1 cellular context compared by ENCODE assay signal in the genomic region with DNA sequence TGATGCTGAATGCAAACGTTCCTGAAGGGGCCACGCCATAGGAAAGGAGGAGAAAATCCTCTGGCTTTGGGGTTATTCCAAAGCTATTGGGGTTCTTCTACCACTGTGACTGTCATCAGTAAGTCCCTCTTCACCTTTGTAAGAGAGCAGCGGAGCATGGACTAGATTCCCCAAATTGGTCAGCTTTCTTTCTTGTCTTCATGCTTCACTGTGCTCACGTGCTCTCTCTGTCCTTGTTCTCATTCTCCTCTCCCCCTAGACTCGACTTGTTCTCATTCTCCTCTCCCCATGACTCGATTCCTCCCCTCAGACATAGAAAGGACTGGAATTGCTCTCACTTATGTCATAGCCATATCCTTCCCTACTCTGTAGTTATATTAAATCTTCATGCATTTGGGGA.
TF ChIP-seq lines count a peak whose summit lies in the region.

No MANE protein-coding gene starts in this region.

TF ChIP-seq in GM12878, 131 proteins besides CTCF, POLR2A, EP300 and RAD21 (continued from another document and continues in another):
- TF ChIP-seq CBX5 (IDR thresholded peaks at IDR 0.05; ENCODE audit: low read depth): no peak
- no peak for TF ChIP-seq ESRRA (IDR thresholded peaks at IDR 0.05; ENCODE audit: low read length)
- TF ChIP-seq, protein P1, sequence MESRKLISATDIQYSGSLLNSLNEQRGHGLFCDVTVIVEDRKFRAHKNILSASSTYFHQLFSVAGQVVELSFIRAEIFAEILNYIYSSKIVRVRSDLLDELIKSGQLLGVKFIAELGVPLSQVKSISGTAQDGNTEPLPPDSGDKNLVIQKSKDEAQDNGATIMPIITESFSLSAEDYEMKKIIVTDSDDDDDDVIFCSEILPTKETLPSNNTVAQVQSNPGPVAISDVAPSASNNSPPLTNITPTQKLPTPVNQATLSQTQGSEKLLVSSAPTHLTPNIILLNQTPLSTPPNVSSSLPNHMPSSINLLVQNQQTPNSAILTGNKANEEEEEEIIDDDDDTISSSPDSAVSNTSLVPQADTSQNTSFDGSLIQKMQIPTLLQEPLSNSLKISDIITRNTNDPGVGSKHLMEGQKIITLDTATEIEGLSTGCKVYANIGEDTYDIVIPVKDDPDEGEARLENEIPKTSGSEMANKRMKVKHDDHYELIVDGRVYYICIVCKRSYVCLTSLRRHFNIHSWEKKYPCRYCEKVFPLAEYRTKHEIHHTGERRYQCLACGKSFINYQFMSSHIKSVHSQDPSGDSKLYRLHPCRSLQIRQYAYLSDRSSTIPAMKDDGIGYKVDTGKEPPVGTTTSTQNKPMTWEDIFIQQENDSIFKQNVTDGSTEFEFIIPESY (IDR thresholded peaks at IDR 0.05): no peak
- TF ChIP-seq ZSCAN29 (IDR thresholded peaks at IDR 0.05): no peak
- TF ChIP-seq, protein P2, sequence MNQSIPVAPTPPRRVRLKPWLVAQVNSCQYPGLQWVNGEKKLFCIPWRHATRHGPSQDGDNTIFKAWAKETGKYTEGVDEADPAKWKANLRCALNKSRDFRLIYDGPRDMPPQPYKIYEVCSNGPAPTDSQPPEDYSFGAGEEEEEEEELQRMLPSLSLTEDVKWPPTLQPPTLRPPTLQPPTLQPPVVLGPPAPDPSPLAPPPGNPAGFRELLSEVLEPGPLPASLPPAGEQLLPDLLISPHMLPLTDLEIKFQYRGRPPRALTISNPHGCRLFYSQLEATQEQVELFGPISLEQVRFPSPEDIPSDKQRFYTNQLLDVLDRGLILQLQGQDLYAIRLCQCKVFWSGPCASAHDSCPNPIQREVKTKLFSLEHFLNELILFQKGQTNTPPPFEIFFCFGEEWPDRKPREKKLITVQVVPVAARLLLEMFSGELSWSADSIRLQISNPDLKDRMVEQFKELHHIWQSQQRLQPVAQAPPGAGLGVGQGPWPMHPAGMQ (IDR thresholded peaks at IDR 0.05; ENCODE audit: borderline replicate concordance): no peak
- TF ChIP-seq, protein P3, sequence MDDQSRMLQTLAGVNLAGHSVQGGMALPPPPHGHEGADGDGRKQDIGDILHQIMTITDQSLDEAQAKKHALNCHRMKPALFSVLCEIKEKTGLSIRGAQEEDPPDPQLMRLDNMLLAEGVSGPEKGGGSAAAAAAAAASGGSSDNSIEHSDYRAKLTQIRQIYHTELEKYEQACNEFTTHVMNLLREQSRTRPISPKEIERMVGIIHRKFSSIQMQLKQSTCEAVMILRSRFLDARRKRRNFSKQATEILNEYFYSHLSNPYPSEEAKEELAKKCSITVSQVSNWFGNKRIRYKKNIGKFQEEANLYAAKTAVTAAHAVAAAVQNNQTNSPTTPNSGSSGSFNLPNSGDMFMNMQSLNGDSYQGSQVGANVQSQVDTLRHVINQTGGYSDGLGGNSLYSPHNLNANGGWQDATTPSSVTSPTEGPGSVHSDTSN (IDR thresholded peaks at IDR 0.05; ENCODE audit: insufficient replicate concordance, low read depth, low read length): no peak
- peak; percentile 53; the same call in 1 of the 2 replicates for TF ChIP-seq RAD51 (IDR thresholded peaks at IDR 0.05)
- TF ChIP-seq SMAD5 (IDR thresholded peaks at IDR 0.05; ENCODE audit: low read depth): no peak
- TF ChIP-seq SRF (IDR thresholded peaks at IDR 0.05; ENCODE audit: low read depth in 2 of 2, low read length in 2 of 2): no peak
- peak; percentile 65 for TF ChIP-seq EED (IDR thresholded peaks at IDR 0.05; ENCODE audit: low read depth)
- TF ChIP-seq, protein P4, sequence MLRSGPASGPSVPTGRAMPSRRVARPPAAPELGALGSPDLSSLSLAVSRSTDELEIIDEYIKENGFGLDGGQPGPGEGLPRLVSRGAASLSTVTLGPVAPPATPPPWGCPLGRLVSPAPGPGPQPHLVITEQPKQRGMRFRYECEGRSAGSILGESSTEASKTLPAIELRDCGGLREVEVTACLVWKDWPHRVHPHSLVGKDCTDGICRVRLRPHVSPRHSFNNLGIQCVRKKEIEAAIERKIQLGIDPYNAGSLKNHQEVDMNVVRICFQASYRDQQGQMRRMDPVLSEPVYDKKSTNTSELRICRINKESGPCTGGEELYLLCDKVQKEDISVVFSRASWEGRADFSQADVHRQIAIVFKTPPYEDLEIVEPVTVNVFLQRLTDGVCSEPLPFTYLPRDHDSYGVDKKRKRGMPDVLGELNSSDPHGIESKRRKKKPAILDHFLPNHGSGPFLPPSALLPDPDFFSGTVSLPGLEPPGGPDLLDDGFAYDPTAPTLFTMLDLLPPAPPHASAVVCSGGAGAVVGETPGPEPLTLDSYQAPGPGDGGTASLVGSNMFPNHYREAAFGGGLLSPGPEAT (IDR thresholded peaks at IDR 0.05; ENCODE audit: low read depth): peak; percentile 40; the same call in 1 of the 2 replicates
- no peak for TF ChIP-seq STAT3 (IDR thresholded peaks at IDR 0.05; ENCODE audit: low read depth, low read length)
- no peak for TF ChIP-seq PAX8 (IDR thresholded peaks at IDR 0.05)
- TF ChIP-seq IKZF2 (IDR thresholded peaks at IDR 0.05): peak; percentile 57 to 64; a peak in 3 of 4 replicates
- TF ChIP-seq SMC3 (IDR thresholded peaks at IDR 0.05; ENCODE audit: borderline replicate concordance, low read length): no peak
- TF ChIP-seq GATAD2B (conservative IDR thresholded peaks at IDR 0.05; ENCODE audit: low read depth): no peak
- TF ChIP-seq TAF1 (IDR thresholded peaks at IDR 0.05; ENCODE audit: borderline replicate concordance, low read depth, low read length): no peak
- no peak for TF ChIP-seq TCF3 (IDR thresholded peaks at IDR 0.05; ENCODE audit: borderline replicate concordance, insufficient read depth, low read depth, low read length)
- peak; percentile 97 for TF ChIP-seq PAX5 (IDR thresholded peaks at IDR 0.05; ENCODE audit: borderline replicate concordance, low read depth, low read length)
- TF ChIP-seq, protein P5, sequence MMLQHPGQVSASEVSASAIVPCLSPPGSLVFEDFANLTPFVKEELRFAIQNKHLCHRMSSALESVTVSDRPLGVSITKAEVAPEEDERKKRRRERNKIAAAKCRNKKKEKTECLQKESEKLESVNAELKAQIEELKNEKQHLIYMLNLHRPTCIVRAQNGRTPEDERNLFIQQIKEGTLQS (IDR thresholded peaks at IDR 0.05; ENCODE audit: borderline replicate concordance, extremely low read depth, low read depth, low read length): no peak
- TF ChIP-seq MYC (IDR thresholded peaks at IDR 0.05; ENCODE audit: insufficient read depth, insufficient read length, insufficient replicate concordance, low read length, severe bottlenecking): no peak
- TF ChIP-seq POLR2AphosphoS5 (IDR thresholded peaks at IDR 0.05; ENCODE audit: low read length): no peak
- TF ChIP-seq SIX5 (IDR thresholded peaks at IDR 0.05; ENCODE audit: low read depth, low read length, severe bottlenecking): no peak
- TF ChIP-seq, protein P6, sequence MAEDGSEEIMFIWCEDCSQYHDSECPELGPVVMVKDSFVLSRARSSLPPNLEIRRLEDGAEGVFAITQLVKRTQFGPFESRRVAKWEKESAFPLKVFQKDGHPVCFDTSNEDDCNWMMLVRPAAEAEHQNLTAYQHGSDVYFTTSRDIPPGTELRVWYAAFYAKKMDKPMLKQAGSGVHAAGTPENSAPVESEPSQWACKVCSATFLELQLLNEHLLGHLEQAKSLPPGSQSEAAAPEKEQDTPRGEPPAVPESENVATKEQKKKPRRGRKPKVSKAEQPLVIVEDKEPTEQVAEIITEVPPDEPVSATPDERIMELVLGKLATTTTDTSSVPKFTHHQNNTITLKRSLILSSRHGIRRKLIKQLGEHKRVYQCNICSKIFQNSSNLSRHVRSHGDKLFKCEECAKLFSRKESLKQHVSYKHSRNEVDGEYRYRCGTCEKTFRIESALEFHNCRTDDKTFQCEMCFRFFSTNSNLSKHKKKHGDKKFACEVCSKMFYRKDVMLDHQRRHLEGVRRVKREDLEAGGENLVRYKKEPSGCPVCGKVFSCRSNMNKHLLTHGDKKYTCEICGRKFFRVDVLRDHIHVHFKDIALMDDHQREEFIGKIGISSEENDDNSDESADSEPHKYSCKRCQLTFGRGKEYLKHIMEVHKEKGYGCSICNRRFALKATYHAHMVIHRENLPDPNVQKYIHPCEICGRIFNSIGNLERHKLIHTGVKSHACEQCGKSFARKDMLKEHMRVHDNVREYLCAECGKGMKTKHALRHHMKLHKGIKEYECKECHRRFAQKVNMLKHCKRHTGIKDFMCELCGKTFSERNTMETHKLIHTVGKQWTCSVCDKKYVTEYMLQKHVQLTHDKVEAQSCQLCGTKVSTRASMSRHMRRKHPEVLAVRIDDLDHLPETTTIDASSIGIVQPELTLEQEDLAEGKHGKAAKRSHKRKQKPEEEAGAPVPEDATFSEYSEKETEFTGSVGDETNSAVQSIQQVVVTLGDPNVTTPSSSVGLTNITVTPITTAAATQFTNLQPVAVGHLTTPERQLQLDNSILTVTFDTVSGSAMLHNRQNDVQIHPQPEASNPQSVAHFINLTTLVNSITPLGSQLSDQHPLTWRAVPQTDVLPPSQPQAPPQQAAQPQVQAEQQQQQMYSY (CRISPR knock-in tag; IDR thresholded peaks at IDR 0.05): no peak
- TF ChIP-seq KAT2A (conservative IDR thresholded peaks at IDR 0.05; ENCODE audit: control insufficient read depth, low read depth, low read length): no peak
- TF ChIP-seq JUND (IDR thresholded peaks at IDR 0.05; ENCODE audit: low read depth, low read length): no peak
- TF ChIP-seq POU2F2 (IDR thresholded peaks at IDR 0.05; ENCODE audit: borderline replicate concordance, low read depth, low read length): no peak
- no peak for TF ChIP-seq NBN (IDR thresholded peaks at IDR 0.05)
- TF ChIP-seq, protein P7, sequence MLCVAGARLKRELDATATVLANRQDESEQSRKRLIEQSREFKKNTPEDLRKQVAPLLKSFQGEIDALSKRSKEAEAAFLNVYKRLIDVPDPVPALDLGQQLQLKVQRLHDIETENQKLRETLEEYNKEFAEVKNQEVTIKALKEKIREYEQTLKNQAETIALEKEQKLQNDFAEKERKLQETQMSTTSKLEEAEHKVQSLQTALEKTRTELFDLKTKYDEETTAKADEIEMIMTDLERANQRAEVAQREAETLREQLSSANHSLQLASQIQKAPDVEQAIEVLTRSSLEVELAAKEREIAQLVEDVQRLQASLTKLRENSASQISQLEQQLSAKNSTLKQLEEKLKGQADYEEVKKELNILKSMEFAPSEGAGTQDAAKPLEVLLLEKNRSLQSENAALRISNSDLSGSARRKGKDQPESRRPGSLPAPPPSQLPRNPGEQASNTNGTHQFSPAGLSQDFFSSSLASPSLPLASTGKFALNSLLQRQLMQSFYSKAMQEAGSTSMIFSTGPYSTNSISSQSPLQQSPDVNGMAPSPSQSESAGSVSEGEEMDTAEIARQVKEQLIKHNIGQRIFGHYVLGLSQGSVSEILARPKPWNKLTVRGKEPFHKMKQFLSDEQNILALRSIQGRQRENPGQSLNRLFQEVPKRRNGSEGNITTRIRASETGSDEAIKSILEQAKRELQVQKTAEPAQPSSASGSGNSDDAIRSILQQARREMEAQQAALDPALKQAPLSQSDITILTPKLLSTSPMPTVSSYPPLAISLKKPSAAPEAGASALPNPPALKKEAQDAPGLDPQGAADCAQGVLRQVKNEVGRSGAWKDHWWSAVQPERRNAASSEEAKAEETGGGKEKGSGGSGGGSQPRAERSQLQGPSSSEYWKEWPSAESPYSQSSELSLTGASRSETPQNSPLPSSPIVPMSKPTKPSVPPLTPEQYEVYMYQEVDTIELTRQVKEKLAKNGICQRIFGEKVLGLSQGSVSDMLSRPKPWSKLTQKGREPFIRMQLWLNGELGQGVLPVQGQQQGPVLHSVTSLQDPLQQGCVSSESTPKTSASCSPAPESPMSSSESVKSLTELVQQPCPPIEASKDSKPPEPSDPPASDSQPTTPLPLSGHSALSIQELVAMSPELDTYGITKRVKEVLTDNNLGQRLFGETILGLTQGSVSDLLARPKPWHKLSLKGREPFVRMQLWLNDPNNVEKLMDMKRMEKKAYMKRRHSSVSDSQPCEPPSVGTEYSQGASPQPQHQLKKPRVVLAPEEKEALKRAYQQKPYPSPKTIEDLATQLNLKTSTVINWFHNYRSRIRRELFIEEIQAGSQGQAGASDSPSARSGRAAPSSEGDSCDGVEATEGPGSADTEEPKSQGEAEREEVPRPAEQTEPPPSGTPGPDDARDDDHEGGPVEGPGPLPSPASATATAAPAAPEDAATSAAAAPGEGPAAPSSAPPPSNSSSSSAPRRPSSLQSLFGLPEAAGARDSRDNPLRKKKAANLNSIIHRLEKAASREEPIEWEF (IDR thresholded peaks at IDR 0.05; ENCODE audit: insufficient replicate concordance, low read depth, low read length): no peak
- TF ChIP-seq ZZZ3 (IDR thresholded peaks at IDR 0.05; ENCODE audit: control insufficient read depth, insufficient read length, low read depth): no peak
- TF ChIP-seq IKZF1 (conservative IDR thresholded peaks at IDR 0.05): peak; percentile 42; the same call in 1 of the 2 replicates
- no peak for TF ChIP-seq SMAD1 (IDR thresholded peaks at IDR 0.05; ENCODE audit: low read depth, partially characterized antibody)
- no peak for TF ChIP-seq MTA2 (IDR thresholded peaks at IDR 0.05; ENCODE audit: low read depth)
- TF ChIP-seq SP1 (IDR thresholded peaks at IDR 0.05; ENCODE audit: low read depth, low read length): no peak
- TF ChIP-seq PML (IDR thresholded peaks at IDR 0.05; ENCODE audit: low read length): no peak
- peak; percentile 77 for TF ChIP-seq TCF7 (IDR thresholded peaks at IDR 0.05; ENCODE audit: borderline replicate concordance)
- TF ChIP-seq BHLHE40 (IDR thresholded peaks at IDR 0.05; ENCODE audit: borderline replicate concordance in 1 of 2, low read depth in 2 of 2, low read length in 1 of 2): peak; percentile 46 to 86; a peak in 3 of 4 replicates
- TF ChIP-seq, protein P8, sequence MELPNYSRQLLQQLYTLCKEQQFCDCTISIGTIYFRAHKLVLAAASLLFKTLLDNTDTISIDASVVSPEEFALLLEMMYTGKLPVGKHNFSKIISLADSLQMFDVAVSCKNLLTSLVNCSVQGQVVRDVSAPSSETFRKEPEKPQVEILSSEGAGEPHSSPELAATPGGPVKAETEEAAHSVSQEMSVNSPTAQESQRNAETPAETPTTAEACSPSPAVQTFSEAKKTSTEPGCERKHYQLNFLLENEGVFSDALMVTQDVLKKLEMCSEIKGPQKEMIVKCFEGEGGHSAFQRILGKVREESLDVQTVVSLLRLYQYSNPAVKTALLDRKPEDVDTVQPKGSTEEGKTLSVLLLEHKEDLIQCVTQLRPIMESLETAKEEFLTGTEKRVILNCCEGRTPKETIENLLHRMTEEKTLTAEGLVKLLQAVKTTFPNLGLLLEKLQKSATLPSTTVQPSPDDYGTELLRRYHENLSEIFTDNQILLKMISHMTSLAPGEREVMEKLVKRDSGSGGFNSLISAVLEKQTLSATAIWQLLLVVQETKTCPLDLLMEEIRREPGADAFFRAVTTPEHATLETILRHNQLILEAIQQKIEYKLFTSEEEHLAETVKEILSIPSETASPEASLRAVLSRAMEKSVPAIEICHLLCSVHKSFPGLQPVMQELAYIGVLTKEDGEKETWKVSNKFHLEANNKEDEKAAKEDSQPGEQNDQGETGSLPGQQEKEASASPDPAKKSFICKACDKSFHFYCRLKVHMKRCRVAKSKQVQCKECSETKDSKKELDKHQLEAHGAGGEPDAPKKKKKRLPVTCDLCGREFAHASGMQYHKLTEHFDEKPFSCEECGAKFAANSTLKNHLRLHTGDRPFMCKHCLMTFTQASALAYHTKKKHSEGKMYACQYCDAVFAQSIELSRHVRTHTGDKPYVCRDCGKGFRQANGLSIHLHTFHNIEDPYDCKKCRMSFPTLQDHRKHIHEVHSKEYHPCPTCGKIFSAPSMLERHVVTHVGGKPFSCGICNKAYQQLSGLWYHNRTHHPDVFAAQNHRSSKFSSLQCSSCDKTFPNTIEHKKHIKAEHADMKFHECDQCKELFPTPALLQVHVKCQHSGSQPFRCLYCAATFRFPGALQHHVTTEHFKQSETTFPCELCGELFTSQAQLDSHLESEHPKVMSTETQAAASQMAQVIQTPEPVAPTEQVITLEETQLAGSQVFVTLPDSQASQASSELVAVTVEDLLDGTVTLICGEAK (IDR thresholded peaks at IDR 0.05; ENCODE audit: borderline replicate concordance): no peak
- no peak for TF ChIP-seq CEBPB (IDR thresholded peaks at IDR 0.05; ENCODE audit: borderline replicate concordance in 1 of 2, low read depth in 2 of 2, low read length in 2 of 2)
- no peak for TF ChIP-seq LARP7 (IDR thresholded peaks at IDR 0.05)
- no peak for TF ChIP-seq MEF2A (IDR thresholded peaks at IDR 0.05; ENCODE audit: insufficient read depth, low read depth, low read length)
- no peak for TF ChIP-seq YY1 (IDR thresholded peaks at IDR 0.05; ENCODE audit: low read depth, low read length)
